16 cellular contexts compared by ENCODE assay signal in the genomic region with DNA sequence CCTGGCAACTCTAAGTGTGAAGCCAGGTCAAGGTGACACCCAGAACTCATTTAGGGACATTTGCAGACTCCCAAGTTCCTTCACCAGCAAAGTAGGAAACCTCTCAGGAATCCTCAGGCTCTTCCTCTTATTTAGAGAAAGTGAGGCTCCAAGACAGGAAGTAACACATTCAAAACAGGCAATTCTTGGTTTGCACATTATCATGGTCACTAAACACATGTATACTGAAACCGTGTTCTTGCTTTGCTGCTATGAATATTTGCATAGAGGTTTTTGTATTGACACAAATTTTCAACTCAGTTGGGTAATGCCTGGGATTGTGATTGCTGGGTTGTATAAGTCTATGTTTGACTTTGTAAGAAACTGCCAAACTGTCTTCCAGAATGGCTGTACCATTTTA. TPM values are rescaled to one million over a fixed set of nuclear protein-coding genes. Genes with fewer than 3 reads are reported as not detected.
DNase-seq lines count a peak whose midpoint lies in the region; ATAC-seq and TF ChIP-seq lines count a peak whose summit lies in the region.
"Had no signal": no experiment of that assay in that cellular context is flagged by ENCODE, and none has a peak within 500 bp of the region (broad histone marks: within the 10 kb centered on the region; RNA-seq: fewer than 3 reads in every experiment).

No MANE protein-coding gene starts in this region.

- H3K4me3 ChIP-seq in Loucy (ENCODE audit: low read length, poor library complexity, severe bottlenecking): no peak overlapping the region
- H3K4me3 ChIP-seq in CD8-positive, alpha-beta T cell (ENCODE audit: low read depth, low read length): no peak overlapping the region
- H3K4me3 ChIP-seq: upper lobe of right lung had no signal

- H3K27ac Mint-ChIP-seq in CD8-positive, alpha-beta T cell: no peak overlapping the region
- H3K27ac Mint-ChIP-seq in activated CD4-positive, alpha-beta memory T cell treated with anti-CD3 and anti-CD28 coated beads for 36 hours: no peak overlapping the region
- H3K27ac Mint-ChIP-seq: activated naive CD4-positive, alpha-beta T cell treated with anti-CD3 and anti-CD28 coated beads, Interleukin-2, amount 50 U/mL, for 72 hours; B cell had no signal

- no peak for DNase-seq in NCI-H446 treated with DMSO at 0.1 percent for 48 hours (lab: John Stamatoyannopoulos, UW)
- DNase-seq in CD8-positive, alpha-beta T cell: no peak
- no peak for DNase-seq in activated CD4-positive, alpha-beta memory T cell treated with anti-CD3 and anti-CD28 coated beads for 36 hours
- DNase-seq: activated CD4-positive, alpha-beta T cell treated with anti-CD3 and anti-CD28 coated beads, Interleukin-2, amount 50 U/mL, for 48 hours; IMR-90; NCI-H187; T-helper 1 cell; upper lobe of right lung had no signal

- H3K4me3 Mint-ChIP-seq in CD8-positive, alpha-beta T cell: no peak overlapping the region
- no peak overlapping the region for H3K4me3 Mint-ChIP-seq in activated CD4-positive, alpha-beta memory T cell treated with anti-CD3 and anti-CD28 coated beads for 36 hours
- H3K4me3 Mint-ChIP-seq: B cell had no signal

- POLR2A ChIA-PET in CD8-positive, alpha-beta T cell (lab: Charles Lee): no interaction called here
- POLR2A ChIA-PET in activated CD4-positive, alpha-beta memory T cell treated with anti-CD3 and anti-CD28 coated beads for 36 hours (lab: Charles Lee): interaction anchor here (1.0 kb wide), 1 partner anchor 13 kb away, joined by 3 read pairs; no protein-coding TSS in a partner anchor

- H4K20me1 ChIP-seq in Loucy (ENCODE audit: insufficient read depth, low read length, poor library complexity, severe bottlenecking): no peaks in the 10 kb centered on the region

- H3K4me1 Mint-ChIP-seq in CD8-positive, alpha-beta T cell (ENCODE audit: low read depth): no peaks in the 10 kb centered on the region
- peaks cover 2% of the 10 kb centered on the region for H3K4me1 Mint-ChIP-seq in activated CD4-positive, alpha-beta memory T cell treated with anti-CD3 and anti-CD28 coated beads for 36 hours (ENCODE audit: low read depth)

- H3K9ac ChIP-seq in Loucy (ENCODE audit: low read depth, low read length, poor library complexity, severe bottlenecking): no peak overlapping the region

- no peaks in the 10 kb centered on the region for H3F3A ChIP-seq in Loucy (ENCODE audit: low read depth)

- ATAC-seq in GM18502 (IDR thresholded peaks at IDR 0.05; ENCODE audit: poor library complexity, unreplicated experiment) (peak; percentile 88), GM19467 (IDR thresholded peaks at IDR 0.05; ENCODE audit: unreplicated experiment) (peak; percentile 70), HG02884 (IDR thresholded peaks at IDR 0.05; ENCODE audit: unreplicated experiment) (peak; percentile 67)
- ATAC-seq in CD8-positive, alpha-beta T cell: no peak
- ATAC-seq in activated CD4-positive, CD25-positive, alpha-beta regulatory T cell treated with anti-CD3 and anti-CD28 coated beads, Interleukin-2, amount 50 U/mL, for 24 hours: no peak
- ATAC-seq: HCT116, upper lobe of right lung had no signal

- H2AFZ ChIP-seq in Loucy (ENCODE audit: low read length): peak overlapping the region; percentile 68

- H3K79me2 ChIP-seq in Loucy (ENCODE audit: insufficient read depth, low read length): no peaks in the 10 kb centered on the region

- no peak overlapping the region for H3K4me2 ChIP-seq in Loucy (ENCODE audit: low read depth, low read length, poor library complexity, severe bottlenecking)

- peaks cover 17% of the 10 kb centered on the region for H3K4me1 ChIP-seq in Loucy (ENCODE audit: insufficient read depth, low read length, poor library complexity, severe bottlenecking)
- H3K4me1 ChIP-seq in CD8-positive, alpha-beta T cell (ENCODE audit: insufficient read depth, low read length): no peaks in the 10 kb centered on the region
- H3K4me1 ChIP-seq: upper lobe of right lung had no signal

- H3K36me3 Mint-ChIP-seq in CD8-positive, alpha-beta T cell: no peaks in the 10 kb centered on the region
- H3K36me3 Mint-ChIP-seq in activated CD4-positive, alpha-beta memory T cell treated with anti-CD3 and anti-CD28 coated beads for 36 hours: no peaks in the 10 kb centered on the region
- H3K36me3 Mint-ChIP-seq: activated naive CD4-positive, alpha-beta T cell treated with anti-CD3 and anti-CD28 coated beads, Interleukin-2, amount 50 U/mL, for 72 hours had no signal

- no peaks in the 10 kb centered on the region for H3K27me3 ChIP-seq in Loucy (ENCODE audit: insufficient read depth, low read length, poor library complexity, severe bottlenecking)
- H3K27me3 ChIP-seq in CD8-positive, alpha-beta T cell (ENCODE audit: insufficient read depth, low read length): no peaks in the 10 kb centered on the region
- H3K27me3 ChIP-seq: upper lobe of right lung had no signal

- H3K9me2 ChIP-seq in Loucy (replicated peaks; ENCODE audit: low read depth, low read length): no peaks in the 10 kb centered on the region

- CTCF ChIA-PET in CD8-positive, alpha-beta T cell (lab: Charles Lee): no interaction called here
- CTCF ChIA-PET in activated CD4-positive, alpha-beta memory T cell treated with anti-CD3 and anti-CD28 coated beads for 36 hours (lab: Charles Lee): no interaction called here

- no peak overlapping the region for H3K27ac ChIP-seq in CD8-positive, alpha-beta T cell (ENCODE audit: low read depth, low read length)
- H3K27ac ChIP-seq: upper lobe of right lung had no signal

- no peaks in the 10 kb centered on the region for H3K36me3 ChIP-seq in Loucy (ENCODE audit: insufficient read depth, low read length)
- no peaks in the 10 kb centered on the region for H3K36me3 ChIP-seq in CD8-positive, alpha-beta T cell (ENCODE audit: insufficient read depth, low read length)
- H3K36me3 ChIP-seq: upper lobe of right lung had no signal

- H3K9me3 Mint-ChIP-seq in CD8-positive, alpha-beta T cell: no peaks in the 10 kb centered on the region
- H3K9me3 Mint-ChIP-seq in activated CD4-positive, alpha-beta memory T cell treated with anti-CD3 and anti-CD28 coated beads for 36 hours: no peaks in the 10 kb centered on the region
- H3K9me3 Mint-ChIP-seq: activated naive CD4-positive, alpha-beta T cell treated with anti-CD3 and anti-CD28 coated beads, Interleukin-2, amount 50 U/mL, for 72 hours had no signal

- H3K27me3 Mint-ChIP-seq in CD8-positive, alpha-beta T cell (ENCODE audit: low read depth): peaks cover 5% of the 10 kb centered on the region
- no peaks in the 10 kb centered on the region for H3K27me3 Mint-ChIP-seq in activated CD4-positive, alpha-beta memory T cell treated with anti-CD3 and anti-CD28 coated beads for 36 hours

- no peaks in the 10 kb centered on the region for H3K9me3 ChIP-seq in Loucy (ENCODE audit: insufficient read depth, low read depth, low read length)
- no peaks in the 10 kb centered on the region for H3K9me3 ChIP-seq in CD8-positive, alpha-beta T cell (ENCODE audit: low read length)
- H3K9me3 ChIP-seq: upper lobe of right lung had no signal

- no peak for TF ChIP-seq CTCF in Loucy (conservative IDR thresholded peaks at IDR 0.05; ENCODE audit: low read length)
- TF ChIP-seq CTCF in CD8-positive, alpha-beta T cell (IDR thresholded peaks at IDR 0.05): no peak

- intact Hi-C loops in CD8-positive, alpha-beta T cell (cut with DNase I, micrococcal nuclease): no loop called here
- intact Hi-C loops in activated CD4-positive, alpha-beta memory T cell treated with anti-CD3 and anti-CD28 coated beads for 36 hours (cut with micrococcal nuclease): no loop called here

RNA-seq across cellular contexts. Expression of a gene that starts 13.2 kb away (rescaled TPM):
- total RNA-seq in CD8-positive, alpha-beta T cell: 10 to 100 TPM; 51.3 to 56.4 TPM
- 10 to 100 TPM; 66.9 to 68.5 TPM for total RNA-seq in activated CD4-positive, alpha-beta memory T cell treated with anti-CD3 and anti-CD28 coated beads for 36 hours

Comparison
In these comparisons a context has a peak if more than half of its experiments do, and no peak if none do; other contexts are left out.
1. ATAC-seq: peak in GM18502 (single experiment), GM19467 (single experiment) and HG02884 (single experiment); none in CD8-positive, alpha-beta T cell (single experiment) and activated CD4-positive, CD25-positive, alpha-beta regulatory T cell treated with anti-CD3 and anti-CD28 coated beads, Interleukin-2, amount 50 U/mL, for 24 hours (0 of 2).